In genomic region chr3:42831321-42831713, GRCh38 we compare ENCODE assay signal across 9 cellular contexts. TPM values are rescaled to one million over a fixed set of nuclear protein-coding genes. Genes with fewer than 3 reads are reported as not detected.
DNase-seq lines count a peak whose midpoint lies in the region; TF ChIP-seq lines count a peak whose summit lies in the region.
"Had no signal": no experiment of that assay in that cellular context is flagged by ENCODE, and none has a peak within 500 bp of the region (broad histone marks: within the 10 kb centered on the region; RNA-seq: fewer than 3 reads in every experiment).

No MANE protein-coding gene starts in this region.

- CTCF ChIA-PET in HEK293 (lab: Yijun Ruan, JAX), result interaction anchor here (0.6 to 1.9 kb wide), 15 partner anchors 8 to 416 kb away, joined by 3 to 27 read pairs (median 4); partner anchors contain the start of gene ACKR2

- peaks cover 21% of the 10 kb centered on the region for H3K27me3 Mint-ChIP-seq in chondrocyte (ENCODE audit: low read depth)

- H3K9me3 Mint-ChIP-seq in chondrocyte (ENCODE audit: low read depth), result no peaks in the 10 kb centered on the region

- DNase-seq in COR-L47 (lab: John Stamatoyannopoulos, UW), result peak; percentile 30
- DNase-seq in NCI-H226, result peak; percentile 53
- DNase-seq in activated CD4-positive, alpha-beta T cell treated with anti-CD3 and anti-CD28 coated beads for 24 hours (ENCODE audit: low read depth in 2 of 2), result peak; percentile 66 to 72
- DNase-seq in chondrocyte (ENCODE audit: low spot score), result no peak
- peak; percentile 74 to 94 for DNase-seq in lower leg skin (ENCODE audit: low spot score in 2 of 2)
- DNase-seq in stimulated activated CD8-positive, alpha-beta memory T cell treated with anti-CD3 and anti-CD28 coated beads, Interleukin-12 subunit alpha, Interleukin-12 subunit beta, amount 100 ng/mL, for 24 hours (ENCODE audit: extremely low read depth), result peak; percentile 37
- DNase-seq in epidermal melanocyte (ENCODE audit: insufficient read length, low spot score), result no peak

- no peak overlapping the region for H3K27ac Mint-ChIP-seq in chondrocyte (ENCODE audit: unreplicated experiment)

- H3K36me3 Mint-ChIP-seq in chondrocyte (ENCODE audit: low read depth), result no peaks in the 10 kb centered on the region

- peaks cover 3% of the 10 kb centered on the region for H3K4me1 Mint-ChIP-seq in chondrocyte (ENCODE audit: low read depth)

- no peak for TF ChIP-seq POLR2A in lower leg skin (IDR thresholded peaks at IDR 0.05)

- H3K4me1 ChIP-seq in HEK293 (ENCODE audit: control insufficient read depth, insufficient read depth, low read length), result no peaks in the 10 kb centered on the region

- POLR2A ChIA-PET in HEK293 (lab: Yijun Ruan, JAX), result interaction anchor here (1.9 kb wide), 1 partner anchor 47 kb away, joined by 4 read pairs; no protein-coding TSS in a partner anchor

- H3K36me3 ChIP-seq in HEK293 (ENCODE audit: control insufficient read depth in 2 of 2, insufficient read depth in 1 of 2, low read length in 2 of 2), result no peaks in the 10 kb centered on the region

- H3K9me3 ChIP-seq in HEK293 (ENCODE audit: control insufficient read depth, insufficient read depth, low read depth, low read length), result no peaks in the 10 kb centered on the region

- WGBS in lower leg skin, 2 donors, result 25 to 29% methylated on average over 3 of the region's 3 CpGs

- H3K4me3 ChIP-seq in HEK293 (ENCODE audit: low read depth, low read length) (no peak overlapping the region), lower leg skin (ENCODE audit: low read depth, poor library complexity, severe bottlenecking) (no peak overlapping the region)
- H3K4me3 ChIP-seq: SK-N-MC had no signal

- no peak overlapping the region for H3K4me3 Mint-ChIP-seq in chondrocyte (ENCODE audit: unreplicated experiment)

- 0 out of 2 replicates have a peak, but pooled peaks have one; percentile 21 for TF ChIP-seq CTCF in HEK293 (tag by site-specific recombination; IDR thresholded peaks at IDR 0.05)
- TF ChIP-seq CTCF in chondrocyte (IDR thresholded peaks at IDR 0.05), result peak; percentile 84
- no peak for TF ChIP-seq CTCF in lower leg skin (IDR thresholded peaks at IDR 0.05)

- intact Hi-C loops in lower leg skin (cut with DNase I; ENCODE audit: low total_unique reads), result loop anchor here (10.0 kb wide), 1 partner anchor 57 kb away; the partner anchor contains the start of gene CCDC13

- no peak overlapping the region for H3K27ac ChIP-seq in HEK293 (ENCODE audit: extremely low read depth, low read depth, low read length)
- H3K27ac ChIP-seq: SK-N-MC had no signal

TF ChIP-seq in HEK293, 187 proteins besides CTCF, POLR2A, EP300 and RAD21:
- TF ChIP-seq GLI2 (tag by site-specific recombination; IDR thresholded peaks at IDR 0.05; ENCODE audit: borderline replicate concordance, low read depth) (no peak), ZNF654 (tag by site-specific recombination; IDR thresholded peaks at IDR 0.05; ENCODE audit: low read depth) (peak; percentile 60), HIC1 (tag by site-specific recombination; IDR thresholded peaks at IDR 0.05) (0 out of 2 replicates have a peak, but pooled peaks have one; percentile 32)

RNA-seq across cellular contexts. Expression of gene ACKR2, which starts 22.1 kb away (rescaled TPM):
- 0.41 to 1.2 TPM (median 1.0 TPM) in 3 replicates for total RNA-seq in chondrocyte
- total RNA-seq in lower leg skin, result 1 to 10 TPM; 3.7 to 6.3 (median 4.5) TPM

RNA-seq across cellular contexts. Expression of gene HIGD1A, which starts 27.0 kb away (rescaled TPM):
- total RNA-seq in chondrocyte (78.6 to 89.7 TPM (median 78.7 TPM) in 3 replicates), lower leg skin (100 to 1,000 TPM in 3 of 4 donors, 10 to 100 TPM in 1; 45.1 to 123 (median 114) TPM)

RNA-seq across cellular contexts. Expression of gene CYP8B1, which starts 44.4 kb away (rescaled TPM):
- total RNA-seq in chondrocyte (not detected in 3 replicates), lower leg skin (not detected)

RNA-seq across cellular contexts. Expression of gene CCDC13, which starts 58.3 kb away (rescaled TPM):
- total RNA-seq in chondrocyte, result 0.40 to 0.77 TPM in 2 of 3 replicates, not detected in the other
- under 1 TPM in 1 of 4 donors, not detected in 3; 0.06 TPM for total RNA-seq in lower leg skin

Comparison
In these comparisons a context has a peak if more than half of its experiments do, and no peak if none do; other contexts are left out.
1. DNase-seq: peak in COR-L47 (single experiment), NCI-H226 (single experiment), activated CD4-positive, alpha-beta T cell treated with anti-CD3 and anti-CD28 coated beads for 24 hours (2 of 2), lower leg skin (2 of 2) and stimulated activated CD8-positive, alpha-beta memory T cell treated with anti-CD3 and anti-CD28 coated beads, Interleukin-12 subunit alpha, Interleukin-12 subunit beta, amount 100 ng/mL, for 24 hours (single experiment); none in chondrocyte (single experiment) and epidermal melanocyte (single experiment).
2. CTCF ChIP-seq: peak in HEK293 (single experiment) and chondrocyte (single experiment); none in lower leg skin (0 of 3).